Comparison of ENCODE assay signal across 1 cellular context in genomic region chr1:39116116-39116607, GRCh38.
TF ChIP-seq lines count a peak whose summit lies in the region.

No MANE protein-coding gene starts in this region.

TF ChIP-seq in HCT116, 20 proteins besides CTCF, POLR2A, EP300 and RAD21 (continued from another document):
- TF ChIP-seq REST (IDR thresholded peaks at IDR 0.05; ENCODE audit: low read depth) = no peak
- TF ChIP-seq SRF (IDR thresholded peaks at IDR 0.05; ENCODE audit: low read depth) = no peak
- TF ChIP-seq TCF7L2 (IDR thresholded peaks at IDR 0.05; ENCODE audit: borderline replicate concordance, extremely low read depth, insufficient read depth, insufficient read length) = no peak
- TF ChIP-seq ZNF274 (IDR thresholded peaks at IDR 0.05; ENCODE audit: low read depth, low read length) = no peak
- no peak for TF ChIP-seq ZFX (IDR thresholded peaks at IDR 0.05)
- no peak for TF ChIP-seq CEBPB (IDR thresholded peaks at IDR 0.05; ENCODE audit: low read depth)
- TF ChIP-seq SP1 (IDR thresholded peaks at IDR 0.05; ENCODE audit: low read depth) = no peak
